In genomic region chr11:70849031-70849430, GRCh38 we compare ENCODE assay signal across 35 cellular contexts.
"Had no signal": no experiment of that assay in that cellular context is flagged by ENCODE, and none has a peak within 500 bp of the region (broad histone marks: within the 10 kb centered on the region; RNA-seq: fewer than 3 reads in every experiment).

No MANE protein-coding gene starts in this region.

- H3K27me3 ChIP-seq: MG63 had no signal

- H3K36me3 ChIP-seq: MG63 had no signal

- H3K4me3 ChIP-seq: MG63 had no signal

- DNase-seq: Kasumi-1, MG63, MM.1S, MV-4-11, NCI-H1048, NCI-H1092, NCI-H1092 treated with DMSO at 0.1 percent for 48 hours, NCI-H1105, NCI-H1105 treated with DMSO at 0.1 percent for 48 hours, NCI-H1417, NCI-H1417 treated with DMSO at 0.1 percent for 48 hours, NCI-H1436, NCI-H1436 treated with DMSO at 0.1 percent for 48 hours, NCI-H146, NCI-H1694, NCI-H1694 treated with DMSO at 0.1 percent for 48 hours, NCI-H187, NCI-H187 treated with DMSO at 0.1 percent for 48 hours, NCI-H1930, NCI-H2029, NCI-H2029 treated with DMSO at 0.1 percent for 48 hours, NCI-H2081, NCI-H2081 treated with DMSO at 0.1 percent for 48 hours, NCI-H2107, NCI-H2171, NCI-H2171 treated with DMSO at 0.1 percent for 48 hours, NCI-H2227 treated with DMSO at 0.1 percent for 48 hours, NCI-H226, NCI-H345, NCI-H446, NCI-H446 treated with DMSO at 0.1 percent for 48 hours, NCI-H510A, NCI-H510A treated with DMSO at 0.1 percent for 48 hours, NCI-H524, NCI-H524 treated with DMSO at 0.1 percent for 48 hours had no signal

- H3K9me3 ChIP-seq: MG63 had no signal
